Comparison of ENCODE assay signal across 8 cellular contexts in the genomic region with DNA sequence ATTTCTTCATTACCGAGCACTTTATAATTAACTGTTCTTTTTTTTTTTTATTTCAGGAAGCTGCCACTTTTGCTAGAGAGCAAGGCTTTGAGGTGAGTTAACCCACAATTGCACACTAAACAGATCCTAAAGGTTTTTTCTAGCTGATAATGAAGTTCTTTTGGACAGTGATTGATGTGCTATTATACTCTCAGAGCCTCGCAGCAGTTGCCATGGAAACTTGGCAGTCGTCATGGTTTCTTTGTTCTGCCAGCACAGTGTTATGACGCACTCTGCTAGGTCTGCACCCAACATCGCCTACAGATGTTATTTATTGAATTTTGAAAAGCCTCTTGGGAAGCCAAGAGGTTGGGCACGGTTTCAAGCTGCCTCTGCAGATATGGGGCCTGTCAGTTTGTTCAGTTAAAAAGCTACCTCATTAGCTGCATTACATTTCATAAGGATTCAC.
DNase-seq lines count a peak whose midpoint lies in the region; ATAC-seq and TF ChIP-seq lines count a peak whose summit lies in the region.

No MANE protein-coding gene starts in this region.

- no TSS peak for BruUV-seq in IMR-90 (replicated peaks; lab: Mats Ljungman, UMichigan)

- no peak overlapping the region for H2AK5ac ChIP-seq in IMR-90 (ENCODE audit: low read depth, low read length)

- peaks cover 50% of the 10 kb centered on the region for H3K4me1 Mint-ChIP-seq in progenitor cell of endocrine pancreas (ENCODE audit: low read depth)

- TF ChIP-seq POLR2A in IMR-90 (IDR thresholded peaks at IDR 0.05; ENCODE audit: low read depth, low read length) (no peak), tibial nerve (IDR thresholded peaks at IDR 0.05) (peak in 1 of 2 donors; percentile 44)

- peak overlapping the region; percentile 56 for H3K27ac Mint-ChIP-seq in progenitor cell of endocrine pancreas

- H3K36me3 Mint-ChIP-seq in progenitor cell of endocrine pancreas (ENCODE audit: insufficient read depth) = no peaks in the 10 kb centered on the region

- peak; percentile 77 for ATAC-seq in IMR-90 (ENCODE audit: low read depth)

- H3K56ac ChIP-seq in IMR-90 (ENCODE audit: extremely low read depth, insufficient read depth, low read length) = no peak overlapping the region

- H2BK20ac ChIP-seq in IMR-90 (ENCODE audit: low read depth, low read length) = no peak overlapping the region

- no peak overlapping the region for H3K18ac ChIP-seq in IMR-90 (ENCODE audit: low read depth, low read length)

- peaks cover 3% of the 10 kb centered on the region for H3K9me1 ChIP-seq in IMR-90 (ENCODE audit: insufficient read depth, low read length)

- H3K9me3 ChIP-seq in IMR-90 (ENCODE audit: control insufficient read depth, insufficient read depth, low read length) (no peaks in the 10 kb centered on the region), tibial nerve (no peaks in the 10 kb centered on the region)

- dilution Hi-C loops in IMR-90 (cut with HindIII; ENCODE audit: low sequenced_read_pairs, unreplicated experiment) = no loop called here

- intact Hi-C loops in IMR-90 (cut with micrococcal nuclease) = no loop called here

- POLR2A ChIA-PET in IMR-90 (lab: Charles Lee; ENCODE audit: unreplicated experiment) = no interaction called here

- H2BK15ac ChIP-seq in IMR-90 (ENCODE audit: low read depth, low read length) = no peak overlapping the region

- H2BK120ac ChIP-seq in IMR-90 (ENCODE audit: low read depth, low read length) = no peak overlapping the region

- H3K27me3 ChIP-seq in IMR-90 (ENCODE audit: control insufficient read depth, insufficient read depth, low read length) (no peaks in the 10 kb centered on the region), tibial nerve (no peaks in the 10 kb centered on the region)

- H4K8ac ChIP-seq in IMR-90 (ENCODE audit: low read depth in 2 of 2, low read length in 2 of 2) = no peak overlapping the region

- no peaks in the 10 kb centered on the region for H4K20me1 ChIP-seq in IMR-90 (ENCODE audit: insufficient read depth, low read length)

- no peak overlapping the region for H2AK9ac ChIP-seq in IMR-90 (replicated peaks; ENCODE audit: low read depth, low read length, poor library complexity)

- H3K36me3 ChIP-seq in IMR-90 (ENCODE audit: control insufficient read depth, insufficient read depth, low read length) (no peaks in the 10 kb centered on the region), tibial nerve (no peaks in the 10 kb centered on the region)

- no peaks in the 10 kb centered on the region for H3K27me3 Mint-ChIP-seq in progenitor cell of endocrine pancreas

- DNase-seq in COR-L47 (lab: John Stamatoyannopoulos, UW) = peak; percentile 92
- peak; percentile 99 for DNase-seq in IMR-90
- peak; percentile 87 to 91 for DNase-seq in SHP77 (lab: John Stamatoyannopoulos, UW)
- peak; percentile 84 for DNase-seq in activated naive CD4-positive, alpha-beta T cell treated with anti-CD3 and anti-CD28 coated beads, Interleukin-2, amount 50 U/mL, for 16 hours
- peak; percentile 98 for DNase-seq in glomerular endothelial cell (ENCODE audit: extremely low read depth, low read depth, low spot score)
- DNase-seq in progenitor cell of endocrine pancreas (ENCODE audit: low spot score, unreplicated experiment) = peak; percentile 20
- DNase-seq in tibial nerve (ENCODE audit: low spot score in 2 of 2) = peak; percentile 79 to 86
- DNase-seq in HK-2 (ENCODE audit: unreplicated experiment) = no peak

- no peak overlapping the region for H3K4me2 ChIP-seq in IMR-90 (ENCODE audit: low read depth, low read length)

- H3K23ac ChIP-seq in IMR-90 (ENCODE audit: low read depth, low read length) = no peak overlapping the region

- no peak overlapping the region for H2BK5ac ChIP-seq in IMR-90 (ENCODE audit: low read depth, low read length, poor library complexity, severe bottlenecking)

- no peak overlapping the region for H3K4ac ChIP-seq in IMR-90 (ENCODE audit: low read depth, low read length)

- H3K9ac ChIP-seq in IMR-90 (ENCODE audit: low read depth, low read length) = no peak overlapping the region

- TF ChIP-seq CTCF in IMR-90 (conservative IDR thresholded peaks at IDR 0.05; ENCODE audit: low read depth, low read length) (no peak), progenitor cell of endocrine pancreas (IDR thresholded peaks at IDR 0.05; ENCODE audit: unreplicated experiment) (no peak), tibial nerve (IDR thresholded peaks at IDR 0.05) (no peak)

- no peak overlapping the region for H4K5ac ChIP-seq in IMR-90 (ENCODE audit: low read depth, low read length)

- H3K9me3 Mint-ChIP-seq in progenitor cell of endocrine pancreas (ENCODE audit: low read depth) = no peaks in the 10 kb centered on the region

- H3K27ac ChIP-seq in IMR-90 (ENCODE audit: insufficient read depth, low read length) (no peak overlapping the region), tibial nerve (peak overlapping the region; percentile 52 to 84 (median 76))

- peaks cover 0 to 4% of the 10 kb centered on the region in 2 experiments; a peak in 1 of 4 replicates for H3K79me1 ChIP-seq in IMR-90 (ENCODE audit: low read depth in 1 of 2, low read length in 2 of 2)

- no peak overlapping the region for H4K91ac ChIP-seq in IMR-90 (ENCODE audit: insufficient read depth, low read depth, low read length)

- no peak overlapping the region for H3K14ac ChIP-seq in IMR-90 (replicated peaks; ENCODE audit: low read depth, low read length)

- CTCF ChIA-PET in IMR-90 (lab: Yijun Ruan, JAX) = no interaction called here

- H3K4me3 ChIP-seq in IMR-90 (ENCODE audit: insufficient read depth, low read depth, low read length) (no peak overlapping the region), tibial nerve (no peak overlapping the region)

- H3K4me3 Mint-ChIP-seq in progenitor cell of endocrine pancreas (ENCODE audit: low read depth) = no peak overlapping the region

- H3K4me1 ChIP-seq in IMR-90 (ENCODE audit: control insufficient read depth, insufficient read depth, low read length) (peaks cover 13% of the 10 kb centered on the region), tibial nerve (peaks cover 0 to 62% (median 42%) of the 10 kb centered on the region in 4 donors)

- no CpG with 5 or more reads among the region's 6 CpGs for WGBS in IMR-90 (ENCODE audit: extremely low coverage in 2 of 2, insufficient read length in 1 of 2), 2 experiments
- 6 to 11% methylated on average over 6 of the region's 6 CpGs for WGBS in tibial nerve, 2 donors

- H2AFZ ChIP-seq in IMR-90 (replicated peaks; ENCODE audit: low read length, poor library complexity) = no peak overlapping the region

- in situ Hi-C loops in IMR-90 (cut with MboI; ENCODE audit: low sequenced_read_pairs) = no loop called here

- TF ChIP-seq EP300 in tibial nerve (IDR thresholded peaks at IDR 0.05) = peak; percentile 94 to 95

- TF ChIP-seq RAD21 in IMR-90 (IDR thresholded peaks at IDR 0.05; ENCODE audit: low read length) = peak; percentile 26

TF ChIP-seq in IMR-90, 13 proteins besides CTCF, POLR2A, EP300 and RAD21:
- TF ChIP-seq RCOR1 (IDR thresholded peaks at IDR 0.05; ENCODE audit: insufficient replicate concordance, low read length) (peak; percentile 31), FOS (IDR thresholded peaks at IDR 0.05; ENCODE audit: low read depth, low read length) (no peak), MAFK (IDR thresholded peaks at IDR 0.05; ENCODE audit: low read depth, low read length) (no peak), NFE2L2 (IDR thresholded peaks at IDR 0.05; ENCODE audit: low read depth, low read length) (no peak), BHLHE40 (IDR thresholded peaks at IDR 0.05; ENCODE audit: low read depth, low read length) (peak; percentile 37; the same call in 1 of the 2 replicates), CEBPB (IDR thresholded peaks at IDR 0.05; ENCODE audit: low read depth, low read length) (no peak), CHD1 (IDR thresholded peaks at IDR 0.05; ENCODE audit: low read depth, low read length) (no peak), MXI1 (IDR thresholded peaks at IDR 0.05; ENCODE audit: borderline replicate concordance, low read depth, low read length) (peak; percentile 55; the same call in 1 of the 2 replicates)
- TF ChIP-seq, protein P1, sequence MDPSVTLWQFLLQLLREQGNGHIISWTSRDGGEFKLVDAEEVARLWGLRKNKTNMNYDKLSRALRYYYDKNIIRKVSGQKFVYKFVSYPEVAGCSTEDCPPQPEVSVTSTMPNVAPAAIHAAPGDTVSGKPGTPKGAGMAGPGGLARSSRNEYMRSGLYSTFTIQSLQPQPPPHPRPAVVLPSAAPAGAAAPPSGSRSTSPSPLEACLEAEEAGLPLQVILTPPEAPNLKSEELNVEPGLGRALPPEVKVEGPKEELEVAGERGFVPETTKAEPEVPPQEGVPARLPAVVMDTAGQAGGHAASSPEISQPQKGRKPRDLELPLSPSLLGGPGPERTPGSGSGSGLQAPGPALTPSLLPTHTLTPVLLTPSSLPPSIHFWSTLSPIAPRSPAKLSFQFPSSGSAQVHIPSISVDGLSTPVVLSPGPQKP (IDR thresholded peaks at IDR 0.05; ENCODE audit: borderline replicate concordance, low read depth, low read length) = no peak
TF ChIP-seq in IMR-90: peak in this region for 3.
